Comparison of ENCODE assay signal across 18 cellular contexts in the genomic region with DNA sequence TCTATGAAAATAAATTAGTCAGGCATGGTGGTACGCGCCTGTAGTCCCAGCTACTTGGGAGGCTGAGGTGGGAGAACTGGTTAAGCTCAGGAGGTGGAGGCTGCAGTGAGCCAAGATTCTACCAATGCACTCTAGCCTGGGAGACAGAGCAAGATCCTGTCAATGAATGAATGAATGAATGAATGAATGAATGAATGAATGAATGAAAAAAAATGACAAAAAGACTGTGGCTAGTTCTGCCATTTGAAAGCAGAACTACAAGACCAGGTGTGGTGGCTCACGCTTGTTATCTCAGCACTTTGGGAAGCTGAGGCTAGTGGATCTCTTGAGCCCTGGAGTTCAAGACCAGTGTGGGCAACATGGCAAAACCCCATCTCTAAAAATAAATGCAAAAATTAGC. TPM values are rescaled to one million over a fixed set of nuclear protein-coding genes. Genes with fewer than 3 reads are reported as not detected.
"Had no signal": no experiment of that assay in that cellular context is flagged by ENCODE, and none has a peak within 500 bp of the region (broad histone marks: within the 10 kb centered on the region; RNA-seq: fewer than 3 reads in every experiment).

No MANE protein-coding gene starts in this region.

- H3K9me3 Mint-ChIP-seq: activated naive CD4-positive, alpha-beta T cell treated with anti-CD3 and anti-CD28 coated beads, Interleukin-2, amount 50 U/mL, for 24 hours; endodermal cell; mesothelial cell of epicardium; neural crest cell had no signal

- H3K27me3 Mint-ChIP-seq: activated naive CD4-positive, alpha-beta T cell treated with anti-CD3 and anti-CD28 coated beads, Interleukin-2, amount 50 U/mL, for 24 hours had no signal

- H3K4me3 Mint-ChIP-seq: activated naive CD4-positive, alpha-beta T cell treated with anti-CD3 and anti-CD28 coated beads, Interleukin-2, amount 50 U/mL, for 24 hours; endodermal cell; mesothelial cell of epicardium; neural crest cell had no signal

- H3K9me3 ChIP-seq: adrenal gland, sigmoid colon had no signal

- DNase-seq: activated CD4-positive, alpha-beta T cell treated with anti-CD3 and anti-CD28 coated beads, Interleukin-2, amount 50 U/mL, for 48 hours; activated gamma-delta T cell; endodermal cell; foreskin fibroblast; sigmoid colon; stimulated activated naive CD4-positive, alpha-beta T cell; SW 1271 had no signal

- H3K27ac Mint-ChIP-seq: activated naive CD4-positive, alpha-beta T cell treated with anti-CD3 and anti-CD28 coated beads, Interleukin-2, amount 50 U/mL, for 24 hours; endodermal cell had no signal

- H3K27ac ChIP-seq: cardiac muscle cell had no signal

- H3K4me3 ChIP-seq: adrenal gland, cardiac muscle cell, hepatocyte, sigmoid colon had no signal

- H3K27me3 ChIP-seq: adrenal gland, cardiac muscle cell, hepatocyte, sigmoid colon had no signal

RNA-seq across cellular contexts. Expression of a gene that starts 32.2 kb away (rescaled TPM):
- total RNA-seq: adrenal gland; cardiac muscle cell; endodermal cell; hepatocyte; lung microvascular endothelial cell; mesothelial cell of epicardium; neural crest cell; osteoblast; sigmoid colon; SK-MEL-5; T-helper 2 cell treated with Interferon-gamma antibody and Interleukin-4, amounts not matched to agents 100 ng/mL and 5 ng/mL, for 36 hours; ureter had no signal
- polyA plus RNA-seq: cardiac muscle cell, sigmoid colon had no signal
